1 cellular context compared by ENCODE assay signal in the genomic region with DNA sequence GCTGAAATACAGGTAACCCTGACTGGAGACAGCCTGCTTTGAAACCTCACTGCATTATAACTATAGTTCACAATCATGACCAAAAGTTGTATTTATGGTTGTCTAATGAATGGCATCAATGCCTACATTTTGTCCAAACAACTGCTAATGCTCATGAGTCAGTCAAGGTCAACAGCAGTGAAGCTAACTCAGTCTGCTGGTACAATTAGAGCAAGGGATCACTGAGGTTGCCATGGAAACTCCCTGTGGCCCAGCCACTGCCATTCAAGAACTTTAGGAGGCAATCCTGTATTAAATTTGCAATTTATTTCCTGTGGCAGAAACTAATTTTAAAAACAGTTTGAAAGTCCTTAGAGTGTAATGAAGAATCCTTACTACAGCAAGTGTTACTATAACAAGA.
TF ChIP-seq lines count a peak whose summit lies in the region.

No MANE protein-coding gene starts in this region.

TF ChIP-seq in GM23338, 12 proteins besides CTCF, POLR2A, EP300 and RAD21 (continued from another document):
- TF ChIP-seq REST (IDR thresholded peaks at IDR 0.05; ENCODE audit: unreplicated experiment), result no peak
- no peak for TF ChIP-seq ETS1 (IDR thresholded peaks at IDR 0.05)
- no peak for TF ChIP-seq ZNF331 (CRISPR knock-in tag; IDR thresholded peaks at IDR 0.05; ENCODE audit: low read depth)
- no peak for TF ChIP-seq CREB1 (CRISPR knock-in tag; IDR thresholded peaks at IDR 0.05; ENCODE audit: low read depth)
- TF ChIP-seq EZH2 (IDR thresholded peaks at IDR 0.05; ENCODE audit: low read depth, unreplicated experiment), result no peak
- no peak for TF ChIP-seq ZNF462 (CRISPR knock-in tag; IDR thresholded peaks at IDR 0.05)
